1 cellular context compared by ENCODE assay signal in genomic region chr13:111152836-111153235, GRCh38.
TF ChIP-seq lines count a peak whose summit lies in the region.

No MANE protein-coding gene starts in this region.

TF ChIP-seq in HepG2, 621 proteins besides CTCF, POLR2A, EP300 and RAD21 (continued from another document and continues in another):
- no peak for TF ChIP-seq ZNF784 (CRISPR knock-in tag; IDR thresholded peaks at IDR 0.05; ENCODE audit: borderline replicate concordance)
- TF ChIP-seq NR2F6 (IDR thresholded peaks at IDR 0.05) = no peak
- no peak for TF ChIP-seq NR2F6 (CRISPR knock-in tag; IDR thresholded peaks at IDR 0.05)
- no peak for TF ChIP-seq STAT5B (CRISPR knock-in tag; IDR thresholded peaks at IDR 0.05)
- no peak for TF ChIP-seq ZKSCAN1 (IDR thresholded peaks at IDR 0.05; ENCODE audit: low read length)
- TF ChIP-seq ZNF780A (CRISPR knock-in tag; IDR thresholded peaks at IDR 0.05) = no peak
- no peak for TF ChIP-seq SP4 (CRISPR knock-in tag; IDR thresholded peaks at IDR 0.05)
- no peak for TF ChIP-seq HMGXB4 (CRISPR knock-in tag; IDR thresholded peaks at IDR 0.05; ENCODE audit: borderline replicate concordance in 1 of 2, low read depth in 1 of 2)
- TF ChIP-seq CBX1 (IDR thresholded peaks at IDR 0.05; ENCODE audit: low read depth) = no peak
- no peak for TF ChIP-seq NFE2L1 (CRISPR knock-in tag; IDR thresholded peaks at IDR 0.05; ENCODE audit: borderline replicate concordance)
- TF ChIP-seq ZFYVE20 (CRISPR knock-in tag; IDR thresholded peaks at IDR 0.05; ENCODE audit: borderline replicate concordance, low read depth) = no peak
- no peak for TF ChIP-seq ZNF430 (CRISPR knock-in tag; IDR thresholded peaks at IDR 0.05)
- no peak for TF ChIP-seq RBFOX2 (IDR thresholded peaks at IDR 0.05; ENCODE audit: low read depth, low read length)
- no peak for TF ChIP-seq ARNTL (CRISPR knock-in tag; IDR thresholded peaks at IDR 0.05)
- TF ChIP-seq KLF13 (CRISPR knock-in tag; IDR thresholded peaks at IDR 0.05) = no peak
- no peak for TF ChIP-seq CERS6 (CRISPR knock-in tag; IDR thresholded peaks at IDR 0.05)
- no peak for TF ChIP-seq ZBTB14 (CRISPR knock-in tag; IDR thresholded peaks at IDR 0.05)
- TF ChIP-seq ARID2 (CRISPR knock-in tag; IDR thresholded peaks at IDR 0.05; ENCODE audit: borderline replicate concordance) = 0 out of 2 replicates have a peak, but pooled peaks have one; percentile 38
- 0 out of 2 replicates have a peak, but pooled peaks have one; percentile 0 for TF ChIP-seq NFYC (CRISPR knock-in tag; IDR thresholded peaks at IDR 0.05)
- peak; percentile 81 for TF ChIP-seq HNF1A (IDR thresholded peaks at IDR 0.05; ENCODE audit: low read depth)
- TF ChIP-seq HNF1A (CRISPR knock-in tag; IDR thresholded peaks at IDR 0.05; ENCODE audit: borderline replicate concordance) = no peak; the same call in 1 of the 2 replicates
- TF ChIP-seq ZBTB26 (CRISPR knock-in tag; IDR thresholded peaks at IDR 0.05; ENCODE audit: borderline replicate concordance) = no peak
- peak; percentile 54; the same call in 1 of the 2 replicates for TF ChIP-seq TFAP4 (IDR thresholded peaks at IDR 0.05; ENCODE audit: borderline replicate concordance, low read depth)
- no peak for TF ChIP-seq CREB1 (IDR thresholded peaks at IDR 0.05)
- no peak for TF ChIP-seq CREB1 (CRISPR knock-in tag; IDR thresholded peaks at IDR 0.05)
- no peak for TF ChIP-seq NPAS2 (CRISPR knock-in tag; IDR thresholded peaks at IDR 0.05; ENCODE audit: borderline replicate concordance)
- TF ChIP-seq ZNF589 (CRISPR knock-in tag; conservative IDR thresholded peaks at IDR 0.05) = no peak
- TF ChIP-seq ZUFSP (CRISPR knock-in tag; IDR thresholded peaks at IDR 0.05; ENCODE audit: borderline replicate concordance) = no peak
- no peak for TF ChIP-seq FUBP1 (CRISPR knock-in tag; IDR thresholded peaks at IDR 0.05; ENCODE audit: borderline replicate concordance)
- peak; percentile 74; the same call in 1 of the 2 replicates for TF ChIP-seq ZNF354B (CRISPR knock-in tag; IDR thresholded peaks at IDR 0.05)
- no peak for TF ChIP-seq ZNF777 (CRISPR knock-in tag; IDR thresholded peaks at IDR 0.05)
- TF ChIP-seq NR0B2 (CRISPR knock-in tag; IDR thresholded peaks at IDR 0.05) = no peak
- TF ChIP-seq ZNF761 (CRISPR knock-in tag; conservative IDR thresholded peaks at IDR 0.05) = no peak
- TF ChIP-seq SCMH1 (CRISPR knock-in tag; IDR thresholded peaks at IDR 0.05; ENCODE audit: borderline replicate concordance) = no peak
- no peak for TF ChIP-seq HNRNPL (IDR thresholded peaks at IDR 0.05; ENCODE audit: low read depth, low read length)
- TF ChIP-seq ZBTB21 (CRISPR knock-in tag; IDR thresholded peaks at IDR 0.05) = no peak
- no peak for TF ChIP-seq SAP130 (CRISPR knock-in tag; IDR thresholded peaks at IDR 0.05; ENCODE audit: low read depth)
- TF ChIP-seq MLXIP (CRISPR knock-in tag; IDR thresholded peaks at IDR 0.05; ENCODE audit: borderline replicate concordance) = no peak
- TF ChIP-seq ZBTB49 (CRISPR knock-in tag; IDR thresholded peaks at IDR 0.05; ENCODE audit: borderline replicate concordance) = no peak
- no peak for TF ChIP-seq TBP (CRISPR knock-in tag; IDR thresholded peaks at IDR 0.05)
- no peak for TF ChIP-seq IKZF1 (IDR thresholded peaks at IDR 0.05)
